ENCODE assay signal across 18 cellular contexts in the genomic region with DNA sequence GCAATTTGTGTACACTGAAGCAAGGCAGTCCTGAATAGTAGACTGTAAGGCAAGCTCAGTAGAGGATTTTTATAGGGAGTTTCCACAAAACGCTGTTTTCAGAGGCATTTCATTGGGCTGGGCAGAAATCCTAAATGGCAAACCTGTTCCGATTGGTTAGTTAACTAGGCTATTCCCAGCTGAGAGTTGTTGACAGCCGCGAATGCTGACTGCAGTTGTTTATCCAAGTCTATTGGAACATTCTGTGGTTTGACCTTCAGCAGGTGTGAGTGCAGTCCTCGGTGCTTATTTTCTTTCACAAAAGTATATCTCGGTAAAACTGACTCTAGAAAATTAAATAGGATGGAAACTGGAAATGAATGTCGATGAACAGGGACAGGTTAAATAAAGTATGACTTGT. TPM values are rescaled to one million over a fixed set of nuclear protein-coding genes. Genes with fewer than 3 reads are reported as not detected.
DNase-seq lines count a peak whose midpoint lies in the region; ATAC-seq, FAIRE-seq and TF ChIP-seq lines count a peak whose summit lies in the region.
"Had no signal": no experiment of that assay in that cellular context is flagged by ENCODE, and none has a peak within 500 bp of the region (broad histone marks: within the 10 kb centered on the region; RNA-seq: fewer than 3 reads in every experiment).

No MANE protein-coding gene starts in this region.

- H3K36me3 Mint-ChIP-seq in T-helper 17 cell (ENCODE audit: low read depth), result no peaks in the 10 kb centered on the region
- H3K36me3 Mint-ChIP-seq: natural killer cell had no signal

- DNase-seq in COLO668 (lab: John Stamatoyannopoulos, UW; ENCODE audit: unreplicated experiment) (peak; percentile 31), T-helper 17 cell (no peak), epithelial cell of proximal tubule (ENCODE audit: low read depth) (peak; percentile 86), sciatic nerve (ENCODE audit: low spot score) (no peak), RCC 7860 (ENCODE audit: low spot score) (no peak), MG63 (no peak)
- DNase-seq: erythroblast, mammary epithelial cell, natural killer cell, NCI-H1048, NCI-H526 treated with DMSO at 0.1 percent for 48 hours, OCI-M1 had no signal

- H3K4me1 Mint-ChIP-seq in T-helper 17 cell, result peaks cover 31% of the 10 kb centered on the region

- H3K27me3 Mint-ChIP-seq in T-helper 17 cell, result no peaks in the 10 kb centered on the region
- H3K27me3 Mint-ChIP-seq: B cell had no signal

- H3K4me3 ChIP-seq in epithelial cell of proximal tubule (ENCODE audit: low read depth, low read length) (no peak overlapping the region), MG63 (no peak overlapping the region)
- H3K4me3 ChIP-seq: ascending aorta, GM12878, SJSA1 had no signal

- FAIRE-seq in RCC 7860 (lab: Jason Lieb, UNC), result no peak
- FAIRE-seq: G401.6, GM12878 had no signal

- peak overlapping the region; percentile 90 for H3K27ac Mint-ChIP-seq in T-helper 17 cell
- H3K27ac Mint-ChIP-seq: B cell had no signal

- TF ChIP-seq CTCF in epithelial cell of proximal tubule (conservative IDR thresholded peaks at IDR 0.05; ENCODE audit: low read depth, low read length), result no peak

- ATAC-seq in T-helper 17 cell (no peak), sciatic nerve (peak; percentile 96), GM19035 (IDR thresholded peaks at IDR 0.05; ENCODE audit: unreplicated experiment) (no peak)

- intact Hi-C loops in sciatic nerve (cut with DNase I), result no loop called here

- no peaks in the 10 kb centered on the region for H3K9me3 ChIP-seq in T-helper 17 cell (ENCODE audit: control insufficient read depth, low read length, poor library complexity, severe bottlenecking)
- no peaks in the 10 kb centered on the region for H3K9me3 ChIP-seq in MG63
- H3K9me3 ChIP-seq: ascending aorta, SJSA1 had no signal

- H3K36me3 ChIP-seq in MG63, result peaks cover 31% of the 10 kb centered on the region
- H3K36me3 ChIP-seq: ascending aorta, SJSA1 had no signal

- no peaks in the 10 kb centered on the region for H3K27me3 ChIP-seq in MG63
- H3K27me3 ChIP-seq: ascending aorta, SJSA1 had no signal

- no peak overlapping the region for H3K4me3 Mint-ChIP-seq in T-helper 17 cell
- H3K4me3 Mint-ChIP-seq: B cell, natural killer cell had no signal

RNA-seq across cellular contexts. Expression of gene TPT1, which starts 45.4 kb away (rescaled TPM):
- total RNA-seq in T-helper 17 cell (1,000 to 10,000 TPM; 7,650 to 7,799 TPM), epithelial cell of proximal tubule (1,117 and 1,641 TPM in 2 replicates), sciatic nerve (3,518 TPM)
- total RNA-seq in MG63 (2014; rRNA removed; shearing (Covaris generic); ENCODE audit: low replicate concordance), result 1,247 and 1,897 TPM in 2 replicates

Comparison
In these comparisons a context has a peak if more than half of its experiments do, and no peak if none do; other contexts are left out.
1. DNase-seq: peak in COLO668 (single experiment) and epithelial cell of proximal tubule (single experiment); none in T-helper 17 cell (0 of 3), sciatic nerve (single experiment), RCC 7860 (single experiment) and MG63 (single experiment).